1 cellular context compared by ENCODE assay signal in the genomic region with DNA sequence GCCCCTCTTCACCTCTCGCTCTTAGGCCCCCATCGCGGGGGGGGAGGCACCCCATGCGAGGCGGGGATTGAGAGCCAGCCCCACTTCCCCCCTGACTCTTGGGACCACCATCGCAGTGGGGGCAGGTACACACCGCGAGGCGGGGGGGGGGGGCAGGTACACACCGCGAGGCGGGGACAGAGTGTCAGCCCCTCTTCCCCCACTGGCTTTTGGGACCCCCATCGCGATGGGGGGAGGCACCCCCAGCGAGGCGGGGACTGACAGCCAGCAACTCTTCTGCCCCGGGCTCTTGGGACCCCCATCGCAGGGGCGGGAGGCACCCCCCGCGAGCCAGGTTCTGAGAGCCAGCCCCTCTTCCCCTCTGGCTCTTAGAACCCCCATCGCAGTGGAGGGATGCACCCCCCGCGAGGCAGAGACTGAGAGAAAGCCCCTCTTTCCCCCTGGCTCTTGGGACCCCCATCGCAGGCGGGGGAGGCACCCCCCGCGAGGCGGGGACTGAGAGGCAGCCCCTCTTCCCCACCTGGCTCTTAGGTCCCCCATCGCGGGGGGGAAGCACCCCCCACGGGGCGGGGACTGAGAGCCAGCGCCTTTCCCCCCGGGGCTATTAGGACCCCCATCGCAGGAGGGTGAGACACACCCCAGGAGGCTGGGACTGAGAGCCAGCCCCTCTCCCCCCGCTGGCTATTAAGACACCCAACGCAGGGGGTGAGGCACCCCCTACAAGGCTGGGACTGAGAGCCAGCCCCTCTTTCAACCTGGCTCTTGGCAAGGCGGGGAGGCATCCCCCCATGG.
TF ChIP-seq lines count a peak whose summit lies in the region.

No MANE protein-coding gene starts in this region.

TF ChIP-seq in HCT116, 20 proteins besides CTCF, POLR2A, EP300 and RAD21 (continued from another document):
- TF ChIP-seq REST (IDR thresholded peaks at IDR 0.05; ENCODE audit: low read depth), result no peak
- TF ChIP-seq SP1 (IDR thresholded peaks at IDR 0.05; ENCODE audit: low read depth), result no peak
- no peak for TF ChIP-seq TCF7L2 (IDR thresholded peaks at IDR 0.05; ENCODE audit: borderline replicate concordance, extremely low read depth, insufficient read depth, insufficient read length)
- TF ChIP-seq ZNF274 (IDR thresholded peaks at IDR 0.05; ENCODE audit: low read depth, low read length), result no peak
- no peak for TF ChIP-seq ZFX (IDR thresholded peaks at IDR 0.05)
- no peak for TF ChIP-seq SRF (IDR thresholded peaks at IDR 0.05; ENCODE audit: low read depth)
- no peak for TF ChIP-seq FOSL1 (IDR thresholded peaks at IDR 0.05; ENCODE audit: low read depth)
- TF ChIP-seq CEBPB (IDR thresholded peaks at IDR 0.05; ENCODE audit: low read depth), result no peak
- no peak for TF ChIP-seq ATF3 (IDR thresholded peaks at IDR 0.05)
- TF ChIP-seq POLR2AphosphoS5 (IDR thresholded peaks at IDR 0.05; ENCODE audit: low read depth, low read length), result no peak
- TF ChIP-seq CBX3 (IDR thresholded peaks at IDR 0.05; ENCODE audit: low read depth), result no peak
TF ChIP-seq in HCT116: peak in this region for 0.
